ENCODE assay signal across 8 cellular contexts in genomic region chr11:75867778-75868374, GRCh38. TPM values are rescaled to one million over a fixed set of nuclear protein-coding genes. Genes with fewer than 3 reads are reported as not detected.
A peak's percentile ranks its signal among the peaks of the same experiment; 100 is the strongest.
DNase-seq lines count a peak whose midpoint lies in the region; ATAC-seq and TF ChIP-seq lines count a peak whose summit lies in the region.

No MANE protein-coding gene starts in this region.

- 26% methylated on average over 6 of the region's 6 CpGs for WGBS in upper lobe of left lung, 2 donors

- no peak overlapping the region for H3K27ac Mint-ChIP-seq in endothelial cell (ENCODE audit: unreplicated experiment)

- peak in 1 of 2 donors; percentile 77 for ATAC-seq in upper lobe of left lung (ENCODE audit: low FRiP score in 2 of 2)
- no peak for ATAC-seq in HG02870 (IDR thresholded peaks at IDR 0.05; ENCODE audit: unreplicated experiment)

- H3K27ac ChIP-seq in 22Rv1: no peak overlapping the region
- no peak overlapping the region for H3K27ac ChIP-seq in WERI-Rb-1
- no peak overlapping the region for H3K27ac ChIP-seq in upper lobe of left lung

- TF ChIP-seq POLR2A in upper lobe of left lung (IDR thresholded peaks at IDR 0.05): no peak

- no peaks in the 10 kb centered on the region for H3K9me3 Mint-ChIP-seq in endothelial cell (ENCODE audit: unreplicated experiment)

- no peaks in the 10 kb centered on the region for H3K36me3 ChIP-seq in WERI-Rb-1
- H3K36me3 ChIP-seq in upper lobe of left lung: no peaks in the 10 kb centered on the region

- H3K9me3 ChIP-seq in WERI-Rb-1 (ENCODE audit: severe bottlenecking) (no peaks in the 10 kb centered on the region), upper lobe of left lung (no peaks in the 10 kb centered on the region)

- H3K27me3 Mint-ChIP-seq in endothelial cell (ENCODE audit: unreplicated experiment): peaks cover 1% of the 10 kb centered on the region

- DNase-seq in EL (peak; percentile 47), NCI-H1105 (lab: John Stamatoyannopoulos, UW) (peak; percentile 34), WERI-Rb-1 (peak; percentile 14), endothelial cell (ENCODE audit: low spot score) (peak; percentile 40), mucosa of gallbladder (ENCODE audit: low spot score) (peak; percentile 40), upper lobe of left lung (no peak)

- H3K27me3 ChIP-seq in WERI-Rb-1 (ENCODE audit: insufficient read depth, low read depth, severe bottlenecking) (no peaks in the 10 kb centered on the region), upper lobe of left lung (no peaks in the 10 kb centered on the region)

- H3K4me3 Mint-ChIP-seq in endothelial cell (ENCODE audit: unreplicated experiment): no peak overlapping the region

- H3K4me1 ChIP-seq in upper lobe of left lung: peaks cover 4 to 14% (median 9%) of the 10 kb centered on the region in 4 donors

- TF ChIP-seq CTCF in 22Rv1 (IDR thresholded peaks at IDR 0.05) (peak; percentile 90), WERI-Rb-1 (IDR thresholded peaks at IDR 0.05; ENCODE audit: low read depth, low read length) (peak; percentile 30), endothelial cell (IDR thresholded peaks at IDR 0.05; ENCODE audit: unreplicated experiment) (peak; percentile 97), upper lobe of left lung (IDR thresholded peaks at IDR 0.05) (peak; percentile 56 to 87 (median 78))

- H3K4me3 ChIP-seq in WERI-Rb-1 (ENCODE audit: low read depth, low read length) (no peak overlapping the region), upper lobe of left lung (no peak overlapping the region)

- TF ChIP-seq EP300 in upper lobe of left lung (IDR thresholded peaks at IDR 0.05): no peak

- H3K36me3 Mint-ChIP-seq in endothelial cell (ENCODE audit: low read depth, unreplicated experiment): no peaks in the 10 kb centered on the region

- H3K4me1 Mint-ChIP-seq in endothelial cell (ENCODE audit: unreplicated experiment): no peaks in the 10 kb centered on the region

RNA-seq across cellular contexts. Expression of gene UVRAG, which starts 52.9 kb away (rescaled TPM):
- total RNA-seq in endothelial cell (ENCODE audit: unreplicated experiment) (25.0 TPM), mucosa of gallbladder (24.3 TPM), upper lobe of left lung (10 to 100 TPM; 23.3 to 72.3 (median 28.5) TPM)

Comparison
In these comparisons a context has a peak if more than half of its experiments do, and no peak if none do; other contexts are left out.
1. CTCF ChIP-seq: peak in every context shown above with its lines; median percentile 97 in endothelial cell; 90 in 22Rv1; 78 in upper lobe of left lung; 30 in WERI-Rb-1.
2. DNase-seq: peak in EL (single experiment), NCI-H1105 (single experiment), WERI-Rb-1 (single experiment), endothelial cell (single experiment) and mucosa of gallbladder (single experiment); none in upper lobe of left lung (0 of 2).